ENCODE assay signal across 33 cellular contexts in the genomic region with DNA sequence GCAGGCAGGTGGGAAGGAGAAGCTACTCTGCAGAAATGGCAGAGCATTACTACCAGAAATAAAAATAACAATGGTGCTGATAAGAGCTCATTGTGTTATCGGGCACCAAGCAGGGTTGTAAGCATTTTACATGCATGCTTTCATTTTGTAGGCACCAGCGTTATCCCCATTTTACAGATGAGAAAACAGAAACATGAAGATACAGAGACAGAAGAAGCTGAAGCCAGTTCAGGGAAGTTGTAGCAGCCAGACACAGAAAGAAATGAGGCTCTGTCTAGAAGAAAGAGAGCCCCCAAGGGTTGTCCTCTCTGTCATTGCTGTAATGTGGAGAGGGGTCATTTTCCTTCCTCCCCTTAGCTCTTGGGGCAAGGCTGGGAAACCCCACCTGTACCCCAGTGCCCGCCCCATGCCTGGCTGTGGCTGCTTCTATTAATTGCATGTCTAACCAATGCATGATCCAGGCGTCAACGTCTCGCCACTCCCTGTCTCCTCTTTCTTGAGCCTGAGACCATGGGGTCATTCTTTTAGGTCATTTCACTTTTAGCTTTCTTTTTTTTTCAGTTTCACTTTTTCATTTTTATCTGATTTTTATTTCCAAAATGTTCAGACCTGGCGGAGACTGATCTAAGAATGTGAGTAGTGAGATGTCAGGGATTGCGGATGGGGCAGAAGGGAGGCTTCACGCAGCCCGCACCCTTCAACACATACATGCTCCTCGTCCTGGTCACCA. TPM values are rescaled to one million over a fixed set of nuclear protein-coding genes. Genes with fewer than 3 reads are reported as not detected.
"Had no signal": no experiment of that assay in that cellular context is flagged by ENCODE, and none has a peak within 500 bp of the region (broad histone marks: within the 10 kb centered on the region; RNA-seq: fewer than 3 reads in every experiment).

No MANE protein-coding gene starts in this region.

- H3K9me2 ChIP-seq: SK-N-SH had no signal

- H3K4me3 Mint-ChIP-seq: activated CD4-positive, alpha-beta memory T cell treated with anti-CD3 and anti-CD28 coated beads for 36 hours; activated CD4-positive, alpha-beta T cell treated with anti-CD3 and anti-CD28 coated beads for 36 hours; activated T-cell treated with anti-CD3 and anti-CD28 coated beads, Interleukin-2, amount 50 U/mL, for 4 hours; activated T-helper 1 cell treated with anti-CD3 and anti-CD28 coated beads, Interleukin-12 subunit alpha, Interleukin-12 subunit beta, Interleukin-2, Interleukin-4 antibody, amounts not matched to agents 30 ng/mL and 10 ng/mL and 1 ng/mL, durations not matched to agents 14 hours and 24 hours and 36 hours; T-helper 1 cell treated with Interleukin-12 subunit alpha and Interleukin-12 subunit beta and Interleukin-4 antibody, amounts not matched to agents 30 μg/mL and 1 μg/mL, for 36 hours; T-helper 2 cell treated with Interferon-gamma antibody and Interleukin-4, amounts not matched to agents 5 μg/mL and 100 μg/mL, for 36 hours had no signal

- H3K27ac ChIP-seq: adrenal gland, Peyer's patch, SJSA1 had no signal

- H3K4me3 ChIP-seq: adrenal gland, Peyer's patch, SJSA1 had no signal

- H3K4me2 ChIP-seq: SK-N-SH had no signal

- DNase-seq: activated CD4-positive, alpha-beta T cell treated with anti-CD3 and anti-CD28 coated beads for 36 hours; activated CD4-positive, alpha-beta T cell treated with anti-CD3 and anti-CD28 coated beads, Interleukin-2, amount 50 U/mL, for 1 hour; activated CD8-positive, alpha-beta memory T cell treated with anti-CD3 and anti-CD28 coated beads, Interleukin-2, amount 50 U/mL, for 4 hours; activated naive CD4-positive, alpha-beta T cell treated with Interleukin-2 at 50 U/mL for 16 hours; activated T-cell treated with anti-CD3 and anti-CD28 coated beads for 4 hours; activated T-cell treated with anti-CD3 and anti-CD28 coated beads, Interleukin-2, amount 50 U/mL, for 4 hours; adrenal gland; central memory CD4-positive, alpha-beta T cell; NCI-H1105; NCI-H1417 treated with DMSO at 0.1 percent for 48 hours; NCI-H1694; NCI-H1930; NCI-H2081 treated with DMSO at 0.1 percent for 48 hours; NCI-H510A; NCI-H526; NCI-H748 treated with DMSO at 0.1 percent for 48 hours; NK-92 treated with Interleukin-12 subunit alpha and Interleukin-12 subunit beta, amount 100 ng/mL, for 24 hours; PC-3; Peyer's patch; SHP77 treated with DMSO at 0.1 percent for 48 hours; SK-N-SH had no signal

- FAIRE-seq: bronchial epithelial cell, colon, TTC549 had no signal

- H3K36me3 Mint-ChIP-seq: activated CD4-positive, alpha-beta memory T cell treated with anti-CD3 and anti-CD28 coated beads for 36 hours; activated naive CD4-positive, alpha-beta T cell treated with anti-CD3 and anti-CD28 coated beads, Interleukin-2, amount 50 U/mL, for 72 hours; brain had no signal

- ATAC-seq: activated CD4-positive, alpha-beta T cell treated with anti-CD3 and anti-CD28 coated beads for 36 hours; activated CD4-positive, CD25-positive, alpha-beta regulatory T cell treated with anti-CD3 and anti-CD28 coated beads, Interleukin-2, amount 50 U/mL, for 24 hours; activated naive CD4-positive, alpha-beta T cell treated with anti-CD3 and anti-CD28 coated beads, Interleukin-2, amount 50 U/mL, for 72 hours; activated T-cell treated with anti-CD3 and anti-CD28 coated beads, Interleukin-2, amount 50 U/mL, for 4 hours; PC-3 had no signal

- H3K9ac ChIP-seq: SK-N-SH had no signal

- H3K9me3 ChIP-seq: adrenal gland, Peyer's patch, SJSA1, SK-N-SH had no signal

- H3K27ac Mint-ChIP-seq: activated CD4-positive, alpha-beta memory T cell treated with anti-CD3 and anti-CD28 coated beads for 36 hours; activated CD4-positive, alpha-beta T cell treated with anti-CD3 and anti-CD28 coated beads for 36 hours; activated naive CD4-positive, alpha-beta T cell treated with anti-CD3 and anti-CD28 coated beads, Interleukin-2, amount 50 U/mL, for 72 hours; activated T-helper 1 cell treated with anti-CD3 and anti-CD28 coated beads, Interleukin-12 subunit alpha, Interleukin-12 subunit beta, Interleukin-2, Interleukin-4 antibody, amounts not matched to agents 30 ng/mL and 10 ng/mL and 1 ng/mL, durations not matched to agents 14 hours and 24 hours and 36 hours; T-helper 1 cell treated with Interleukin-12 subunit alpha and Interleukin-12 subunit beta and Interleukin-4 antibody, amounts not matched to agents 30 μg/mL and 1 μg/mL, for 36 hours; T-helper 2 cell treated with Interferon-gamma antibody and Interleukin-4, amounts not matched to agents 5 μg/mL and 100 μg/mL, for 36 hours had no signal

- H3K9me3 Mint-ChIP-seq: activated CD4-positive, alpha-beta memory T cell treated with anti-CD3 and anti-CD28 coated beads for 36 hours; activated naive CD4-positive, alpha-beta T cell treated with anti-CD3 and anti-CD28 coated beads, Interleukin-2, amount 50 U/mL, for 72 hours; activated T-cell treated with anti-CD3 and anti-CD28 coated beads, Interleukin-2, amount 50 U/mL, for 4 hours; activated T-helper 1 cell treated with anti-CD3 and anti-CD28 coated beads, Interleukin-12 subunit alpha, Interleukin-12 subunit beta, Interleukin-2, Interleukin-4 antibody, amounts not matched to agents 30 ng/mL and 10 ng/mL and 1 ng/mL, durations not matched to agents 14 hours and 24 hours and 36 hours; T-helper 1 cell treated with Interleukin-12 subunit alpha and Interleukin-12 subunit beta and Interleukin-4 antibody, amounts not matched to agents 30 μg/mL and 1 μg/mL, for 36 hours; T-helper 2 cell treated with Interferon-gamma antibody and Interleukin-4, amounts not matched to agents 5 μg/mL and 100 μg/mL, for 36 hours had no signal

- H3K36me3 ChIP-seq: adrenal gland, Peyer's patch, SJSA1 had no signal

RNA-seq across cellular contexts. Expression of a gene that starts 6.8 kb away (rescaled TPM):
- total RNA-seq: activated CD4-positive, alpha-beta memory T cell treated with anti-CD3 and anti-CD28 coated beads for 36 hours; activated CD4-positive, alpha-beta T cell treated with anti-CD3 and anti-CD28 coated beads for 36 hours; activated T-cell treated with anti-CD3 and anti-CD28 coated beads, Interleukin-2, amount 50 U/mL, for 4 hours; activated T-helper 1 cell treated with anti-CD3 and anti-CD28 coated beads, Interleukin-12 subunit alpha, Interleukin-12 subunit beta, Interleukin-2, Interleukin-4 antibody, amounts not matched to agents 30 ng/mL and 10 ng/mL and 1 ng/mL, durations not matched to agents 14 hours and 24 hours and 36 hours; bronchial epithelial cell; MCF 10A; PC-3; Peyer's patch; SJSA1 had no signal
- polyA plus RNA-seq: SK-N-SH had no signal

RNA-seq across cellular contexts. Expression of a gene that starts 51.0 kb away (rescaled TPM):
- total RNA-seq: activated CD4-positive, alpha-beta memory T cell treated with anti-CD3 and anti-CD28 coated beads for 36 hours; activated CD4-positive, alpha-beta T cell treated with anti-CD3 and anti-CD28 coated beads for 36 hours; activated naive CD4-positive, alpha-beta T cell treated with anti-CD3 and anti-CD28 coated beads, Interleukin-2, amount 50 U/mL, for 72 hours; activated T-cell treated with anti-CD3 and anti-CD28 coated beads, Interleukin-2, amount 50 U/mL, for 4 hours; activated T-helper 1 cell treated with anti-CD3 and anti-CD28 coated beads, Interleukin-12 subunit alpha, Interleukin-12 subunit beta, Interleukin-2, Interleukin-4 antibody, amounts not matched to agents 30 ng/mL and 10 ng/mL and 1 ng/mL, durations not matched to agents 14 hours and 24 hours and 36 hours; adrenal gland; bronchial epithelial cell; MCF 10A; PC-3; Peyer's patch; SJSA1 had no signal
- polyA plus RNA-seq: SK-N-SH had no signal
